Comparison of ENCODE assay signal across 12 cellular contexts in genomic region chr5:171615201-171616001, GRCh38.
DNase-seq lines count a peak whose midpoint lies in the region; ATAC-seq and TF ChIP-seq lines count a peak whose summit lies in the region.
"Had no signal": no experiment of that assay in that cellular context is flagged by ENCODE, and none has a peak within 500 bp of the region (broad histone marks: within the 10 kb centered on the region; RNA-seq: fewer than 3 reads in every experiment).

No MANE protein-coding gene starts in this region.

- no peak overlapping the region for H3K4me3 ChIP-seq in H7 (ENCODE audit: insufficient read depth, low read depth, low read length)
- H3K4me3 ChIP-seq: right lobe of liver had no signal

- intact Hi-C loops in left ventricle myocardium superior (cut with micrococcal nuclease): no loop called here

- peaks cover 9% of the 10 kb centered on the region for H3K27me3 ChIP-seq in H7 (ENCODE audit: control insufficient read depth, insufficient read depth, low read length)
- H3K27me3 ChIP-seq: right lobe of liver had no signal

- no peak for TF ChIP-seq CTCF in omental fat pad (IDR thresholded peaks at IDR 0.05)

- ATAC-seq in left ventricle myocardium superior (peak; percentile 90), omental fat pad (ENCODE audit: low FRiP score) (no peak)
- ATAC-seq: right lobe of liver had no signal

- DNase-seq in H7: peak; percentile 81
- DNase-seq in SW480 (ENCODE audit: low spot score): peak; percentile 88
- DNase-seq in left ventricle myocardium superior: peak; percentile 70
- peak; percentile 57 for DNase-seq in retina
- no peak for DNase-seq in NCI-H2227 (lab: John Stamatoyannopoulos, UW; ENCODE audit: unreplicated experiment)
- DNase-seq in middle frontal gyrus (ENCODE audit: extremely low spot score, low spot score): no peak
- DNase-seq in omental fat pad (ENCODE audit: low spot score): no peak
- no peak for DNase-seq in NCI-H1105 treated with DMSO at 0.1 percent for 48 hours (lab: John Stamatoyannopoulos, UW)
- DNase-seq: COR-L47, IMR-90, NCI-H146 had no signal

- no peaks in the 10 kb centered on the region for H3K36me3 ChIP-seq in H7 (replicated peaks; ENCODE audit: control insufficient read depth, insufficient read depth, low read length)
- H3K36me3 ChIP-seq: right lobe of liver had no signal

Comparison
In these comparisons a context has a peak if more than half of its experiments do, and no peak if none do; other contexts are left out.
1. DNase-seq: peak in H7 (single experiment), SW480 (single experiment), left ventricle myocardium superior (single experiment) and retina (single experiment); none in NCI-H2227 (single experiment), middle frontal gyrus (single experiment), omental fat pad (single experiment) and NCI-H1105 treated with DMSO at 0.1 percent for 48 hours (single experiment).